ENCODE assay signal across 24 cellular contexts in the genomic region with DNA sequence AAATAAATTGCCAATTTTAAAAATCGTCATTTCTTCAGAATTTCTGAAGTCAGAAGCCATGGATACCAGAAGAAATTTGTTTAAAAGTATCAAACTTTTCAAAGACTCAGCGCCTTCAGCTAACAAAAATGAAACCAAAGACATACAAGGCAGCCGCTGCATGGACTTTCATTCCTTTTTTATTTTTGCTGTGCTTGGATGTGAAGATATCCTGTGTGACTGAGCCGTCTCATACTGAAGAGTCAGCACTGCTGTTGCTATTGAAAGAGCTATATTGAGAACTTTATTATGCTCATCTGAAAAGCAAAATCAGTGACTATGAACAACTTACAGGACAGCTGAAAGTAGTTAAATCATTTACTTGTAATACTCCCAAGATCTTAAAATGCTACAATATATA.
A peak's percentile ranks its signal among the peaks of the same experiment; 100 is the strongest.
DNase-seq lines count a peak whose midpoint lies in the region; ATAC-seq, FAIRE-seq and TF ChIP-seq lines count a peak whose summit lies in the region.
"Had no signal": no experiment of that assay in that cellular context is flagged by ENCODE, and none has a peak within 500 bp of the region (broad histone marks: within the 10 kb centered on the region; RNA-seq: fewer than 3 reads in every experiment).

No MANE protein-coding gene starts in this region.

- H3K4me2 ChIP-seq in GM23338 (no peak overlapping the region), MM.1S (ENCODE audit: low read depth, low read length) (peak overlapping the region; percentile 74), OCI-LY7 (ENCODE audit: low read length) (no peak overlapping the region)
- H3K4me2 ChIP-seq: A549, PC-9 had no signal

- no peaks in the 10 kb centered on the region for H3K27me3 ChIP-seq in GM23338 (ENCODE audit: insufficient read depth)
- H3K27me3 ChIP-seq in MM.1S (replicated peaks; ENCODE audit: insufficient read depth, low read length) = no peaks in the 10 kb centered on the region
- H3K27me3 ChIP-seq: SJCRH30 had no signal

- no TSS peak for BruUV-seq in OCI-LY7 (replicated peaks; lab: Mats Ljungman, UMichigan)

- no peaks in the 10 kb centered on the region for H3K4me1 Mint-ChIP-seq in GM23338
- H3K4me1 Mint-ChIP-seq: B cell, CD14-positive monocyte had no signal

- intact Hi-C loops in OCI-LY7 (cut with micrococcal nuclease; ENCODE audit: unreplicated experiment) = no loop called here

- H3K27ac ChIP-seq in GM23338 (ENCODE audit: low read depth) = no peak overlapping the region
- peak overlapping the region; percentile 83 for H3K27ac ChIP-seq in MM.1S (ENCODE audit: low read length)
- H3K27ac ChIP-seq in OCI-LY7 (ENCODE audit: low read depth, low read length, poor library complexity, severe bottlenecking) = no peak overlapping the region
- H3K27ac ChIP-seq: A549, PC-9, SJCRH30 had no signal

- H3K79me2 ChIP-seq in GM23338 (replicated peaks; ENCODE audit: insufficient read depth) = no peaks in the 10 kb centered on the region
- no peaks in the 10 kb centered on the region for H3K79me2 ChIP-seq in MM.1S (ENCODE audit: low read length)
- no peaks in the 10 kb centered on the region for H3K79me2 ChIP-seq in OCI-LY7 (ENCODE audit: insufficient read depth, low read depth, low read length)

- no peaks in the 10 kb centered on the region for H3K36me3 Mint-ChIP-seq in GM23338 (ENCODE audit: low read depth)
- H3K36me3 Mint-ChIP-seq: CD14-positive monocyte had no signal

- no peak overlapping the region for H3K4me3 ChIP-seq in GM23338
- H3K4me3 ChIP-seq in MM.1S (ENCODE audit: low read length) = peak overlapping the region; percentile 48
- H3K4me3 ChIP-seq in OCI-LY7 (ENCODE audit: low read depth, low read length, poor library complexity, severe bottlenecking) = no peak overlapping the region
- H3K4me3 ChIP-seq: A549, PC-9, SJCRH30 had no signal

- no peaks in the 10 kb centered on the region for H3K27me3 Mint-ChIP-seq in GM23338 (ENCODE audit: insufficient read depth, low read depth, poor library complexity)
- H3K27me3 Mint-ChIP-seq: B cell had no signal

- 0 out of 3 replicates have a peak, but pooled peaks cover 4% of the 10 kb centered on the region for H3K9me3 Mint-ChIP-seq in GM23338

- DNase-seq in GM23338 (ENCODE audit: low spot score) (no peak), MM.1S (peak; percentile 92), RPMI8226 (peak; percentile 77), superior temporal gyrus (ENCODE audit: extremely low spot score) (peak; percentile 19), frontal cortex (ENCODE audit: low spot score in 2 of 2) (no peak), OCI-LY7 (ENCODE audit: low spot score) (no peak), NCI-H748 treated with DMSO at 0.1 percent for 48 hours (lab: John Stamatoyannopoulos, UW) (no peak)
- DNase-seq: DMS79, IMR-90, Karpas-422, NCI-H1048, NCI-H1436 treated with DMSO at 0.1 percent for 48 hours, NCI-H1930, NCI-H2227 treated with DMSO at 0.1 percent for 48 hours, NCI-H510A treated with DMSO at 0.1 percent for 48 hours, NCI-H774, PC-9, SJCRH30, T-helper 1 cell had no signal

- TF ChIP-seq CTCF in GM23338 (conservative IDR thresholded peaks at IDR 0.05; ENCODE audit: low read depth in 2 of 2) (no peak), MM.1S (IDR thresholded peaks at IDR 0.05; ENCODE audit: low read length) (no peak), OCI-LY7 (conservative IDR thresholded peaks at IDR 0.05; ENCODE audit: low read length) (no peak)

- POLR2A ChIA-PET in OCI-LY7 (lab: Charles Lee) = interaction anchor here (0.7 kb wide), 1 partner anchor 231 kb away, joined by 3 read pairs; no protein-coding TSS in a partner anchor

- CTCF ChIA-PET in OCI-LY7 (lab: Charles Lee; ENCODE audit: unreplicated experiment) = no interaction called here

- H3K36me3 ChIP-seq in GM23338 (ENCODE audit: insufficient read depth) (no peaks in the 10 kb centered on the region), MM.1S (replicated peaks; ENCODE audit: insufficient read depth, low read length) (no peaks in the 10 kb centered on the region), OCI-LY7 (ENCODE audit: insufficient read depth, low read length) (no peaks in the 10 kb centered on the region)
- H3K36me3 ChIP-seq: SJCRH30 had no signal

- H3F3A ChIP-seq in GM23338 (replicated peaks; ENCODE audit: low read depth) (no peaks in the 10 kb centered on the region), MM.1S (ENCODE audit: insufficient read depth, low read length) (peaks cover 22% of the 10 kb centered on the region)

- H4K20me1 ChIP-seq in GM23338 (replicated peaks; ENCODE audit: insufficient read depth) = no peaks in the 10 kb centered on the region
- no peaks in the 10 kb centered on the region for H4K20me1 ChIP-seq in MM.1S (ENCODE audit: insufficient read depth, low read length)
- H4K20me1 ChIP-seq in OCI-LY7 (ENCODE audit: insufficient read depth, low read length) = no peaks in the 10 kb centered on the region

- no peak for FAIRE-seq in frontal cortex (lab: Jason Lieb, UNC)
- FAIRE-seq: A549, GM19239, H1 had no signal

- H2AFZ ChIP-seq in GM23338 = 0 out of 2 replicates have a peak overlapping the region, but pooled peaks have one; percentile 29
- H2AFZ ChIP-seq in MM.1S (ENCODE audit: low read length) = peak overlapping the region; percentile 83
- H2AFZ ChIP-seq in OCI-LY7 (ENCODE audit: low read length) = no peak overlapping the region
- H2AFZ ChIP-seq: PC-9 had no signal

- H3K9me2 ChIP-seq in GM23338 (ENCODE audit: insufficient read depth) = no peaks in the 10 kb centered on the region; the same call in 1 of the 2 replicates
- no peaks in the 10 kb centered on the region for H3K9me2 ChIP-seq in MM.1S (replicated peaks; ENCODE audit: insufficient read depth, low read length)
- no peaks in the 10 kb centered on the region for H3K9me2 ChIP-seq in OCI-LY7 (ENCODE audit: insufficient read depth, low read length)

- no peaks in the 10 kb centered on the region for H3K9me3 ChIP-seq in MM.1S (replicated peaks; ENCODE audit: insufficient read depth, low read length)
- no peaks in the 10 kb centered on the region for H3K9me3 ChIP-seq in OCI-LY7 (ENCODE audit: low read length)
- H3K9me3 ChIP-seq: A549, SJCRH30 had no signal

- no peaks in the 10 kb centered on the region for H3K4me1 ChIP-seq in GM23338 (ENCODE audit: insufficient read depth)
- H3K4me1 ChIP-seq in MM.1S (ENCODE audit: low read length) = peaks cover 23% of the 10 kb centered on the region
- H3K4me1 ChIP-seq in OCI-LY7 (ENCODE audit: insufficient read depth, low read length, poor library complexity, severe bottlenecking) = no peaks in the 10 kb centered on the region
- H3K4me1 ChIP-seq: A549 had no signal

- ATAC-seq in GM23338 = no peak
- ATAC-seq: A549 had no signal

- no peak overlapping the region for H3K4me3 Mint-ChIP-seq in GM23338
- H3K4me3 Mint-ChIP-seq: B cell, CD14-positive monocyte had no signal

- no peak overlapping the region for H3K27ac Mint-ChIP-seq in GM23338
- H3K27ac Mint-ChIP-seq: B cell, CD14-positive monocyte had no signal

- H3K9ac ChIP-seq in MM.1S (ENCODE audit: low read length) = peak overlapping the region; percentile 59

TF ChIP-seq in GM23338, 12 proteins besides CTCF, POLR2A, EP300 and RAD21 (continues in another document):
- no peak for TF ChIP-seq STAT1 (IDR thresholded peaks at IDR 0.05; ENCODE audit: unreplicated experiment)
- no peak for TF ChIP-seq JUNB (IDR thresholded peaks at IDR 0.05; ENCODE audit: unreplicated experiment)

Comparison
In these comparisons a context has a peak if more than half of its experiments do, and no peak if none do; other contexts are left out.
1. DNase-seq: peak in MM.1S (single experiment), RPMI8226 (single experiment) and superior temporal gyrus (single experiment); none in GM23338 (single experiment), frontal cortex (0 of 2), OCI-LY7 (single experiment) and NCI-H748 treated with DMSO at 0.1 percent for 48 hours (single experiment).